25 cellular contexts compared by ENCODE assay signal in genomic region chr4:76293705-76294274, GRCh38. TPM values are rescaled to one million over a fixed set of nuclear protein-coding genes. Genes with fewer than 3 reads are reported as not detected.
A peak's percentile ranks its signal among the peaks of the same experiment; 100 is the strongest.
DNase-seq lines count a peak whose midpoint lies in the region; ATAC-seq and TF ChIP-seq lines count a peak whose summit lies in the region.
"Had no signal": no experiment of that assay in that cellular context is flagged by ENCODE, and none has a peak within 500 bp of the region (broad histone marks: within the 10 kb centered on the region; RNA-seq: fewer than 3 reads in every experiment).

No MANE protein-coding gene starts in this region.

- no peak overlapping the region for H3K18ac ChIP-seq in mesenchymal stem cell (ENCODE audit: low read depth in 1 of 2, low read length in 2 of 2)

- no peak overlapping the region for H2BK15ac ChIP-seq in mesenchymal stem cell (ENCODE audit: low read depth, poor library complexity, severe bottlenecking)

- no peak overlapping the region for H3K4me3 ChIP-seq in heart left ventricle
- H3K4me3 ChIP-seq in mesenchymal stem cell (ENCODE audit: insufficient read depth in 1 of 2, low read depth in 1 of 2, low read length in 2 of 2), result no peak overlapping the region
- no peak overlapping the region for H3K4me3 ChIP-seq in upper lobe of right lung
- H3K4me3 ChIP-seq: breast epithelium, coronary artery had no signal

- ATAC-seq in Right ventricle myocardium inferior (peak; percentile 76), heart left ventricle (peak; percentile 82 to 92 (median 86)), upper lobe of right lung (peak; percentile 68)
- ATAC-seq: CD8-positive, alpha-beta T cell; esophagus mucosa; HepG2; SK-N-SH treated with all-trans-retinoic acid at 6 μM for 48 hours had no signal

- no peak overlapping the region for H3K27ac Mint-ChIP-seq in activated naive CD4-positive, alpha-beta T cell treated with anti-CD3 and anti-CD28 coated beads, Interleukin-2, amount 10 ng/mL, durations not matched to agents 7 days and 5 days
- H3K27ac Mint-ChIP-seq: CD8-positive, alpha-beta T cell; type B pancreatic cell had no signal

- H3K36me3 ChIP-seq in heart left ventricle (no peaks in the 10 kb centered on the region), mesenchymal stem cell (ENCODE audit: control insufficient read depth in 1 of 2, insufficient read depth in 2 of 2, low read depth in 1 of 2, low read length in 2 of 2) (no peaks in the 10 kb centered on the region), upper lobe of right lung (no peaks in the 10 kb centered on the region)
- H3K36me3 ChIP-seq: breast epithelium, WERI-Rb-1 had no signal

- H3K14ac ChIP-seq in mesenchymal stem cell (ENCODE audit: low read length in 2 of 2), result no peak overlapping the region

- H3K23ac ChIP-seq in mesenchymal stem cell (ENCODE audit: low read length in 2 of 2), result no peak overlapping the region

- peaks cover 21% of the 10 kb centered on the region for H3K9me3 Mint-ChIP-seq in activated naive CD4-positive, alpha-beta T cell treated with anti-CD3 and anti-CD28 coated beads, Interleukin-2, amount 10 ng/mL, durations not matched to agents 7 days and 5 days

- H3K4me3 Mint-ChIP-seq in activated naive CD4-positive, alpha-beta T cell treated with anti-CD3 and anti-CD28 coated beads, Interleukin-2, amount 10 ng/mL, durations not matched to agents 7 days and 5 days, result no peak overlapping the region
- H3K4me3 Mint-ChIP-seq: CD8-positive, alpha-beta T cell; type B pancreatic cell had no signal

- DNase-seq in Right ventricle myocardium inferior (ENCODE audit: missing footprints) (no peak), cardiac septum (ENCODE audit: low spot score) (no peak), heart left ventricle (no peak), mesenchymal stem cell (no peak), upper lobe of right lung (no peak), NCI-H1417 (lab: John Stamatoyannopoulos, UW) (no peak)
- no peak for DNase-seq in activated naive CD4-positive, alpha-beta T cell treated with anti-CD3 and anti-CD28 coated beads, Interleukin-2, amount 10 ng/mL, durations not matched to agents 7 days and 5 days
- no peak for DNase-seq in activated effector memory CD4-positive, alpha-beta T cell treated with Interleukin-2 at 50 U/mL for 16 hours
- DNase-seq: activated CD8-positive, alpha-beta memory T cell treated with anti-CD3 and anti-CD28 coated beads, Interleukin-2, amount 50 U/mL, for 4 hours; CD8-positive, alpha-beta T cell; DMS153; NCI-H1092 treated with DMSO at 0.1 percent for 48 hours; NCI-H1930; NCI-H69; RPMI8226; WERI-Rb-1 had no signal

- H2BK5ac ChIP-seq in mesenchymal stem cell (ENCODE audit: low read depth, low read length, poor library complexity, severe bottlenecking), result no peak overlapping the region

- H2BK12ac ChIP-seq in mesenchymal stem cell (ENCODE audit: low read length in 2 of 2), result no peak overlapping the region

- 36 to 45% (median 42%) methylated on average over 2 of the region's 2 CpGs for WGBS in heart left ventricle, 4 donors
- WGBS in mesenchymal stem cell, result 60% methylated on average over 2 of the region's 2 CpGs

- H3K9me3 ChIP-seq in heart left ventricle, result peaks cover 0 to 29% (median 5%) of the 10 kb centered on the region in 12 donors
- H3K9me3 ChIP-seq in mesenchymal stem cell (ENCODE audit: control insufficient read depth, low read length), result peaks cover 12% of the 10 kb centered on the region
- no peaks in the 10 kb centered on the region for H3K9me3 ChIP-seq in upper lobe of right lung

- no peak overlapping the region for H3K27ac ChIP-seq in heart left ventricle
- no peak overlapping the region for H3K27ac ChIP-seq in mesenchymal stem cell (ENCODE audit: low read length, poor library complexity, severe bottlenecking)
- H3K27ac ChIP-seq in upper lobe of right lung, result peak overlapping the region; percentile 72
- H3K27ac ChIP-seq: 22Rv1, coronary artery, WERI-Rb-1 had no signal

- no peaks in the 10 kb centered on the region for H3K79me1 ChIP-seq in mesenchymal stem cell (replicated peaks; ENCODE audit: low read length, poor library complexity, severe bottlenecking)

- CTCF ChIA-PET in activated naive CD4-positive, alpha-beta T cell treated with anti-CD3 and anti-CD28 coated beads, Interleukin-2, amount 10 ng/mL, durations not matched to agents 7 days and 5 days (lab: Charles Lee), result interaction anchor here (1.4 kb wide), 1 partner anchor 85 kb away, joined by 3 read pairs; no protein-coding TSS in a partner anchor

- no peak overlapping the region for H2AFZ ChIP-seq in mesenchymal stem cell (ENCODE audit: low read depth, low read length)

- H3K27me3 ChIP-seq in heart left ventricle, result no peaks in the 10 kb centered on the region
- peaks cover 0 to 21% of the 10 kb centered on the region in 2 experiments for H3K27me3 ChIP-seq in mesenchymal stem cell (ENCODE audit: control insufficient read depth in 1 of 2, insufficient read depth in 1 of 2, low read length in 2 of 2)
- no peaks in the 10 kb centered on the region for H3K27me3 ChIP-seq in upper lobe of right lung
- H3K27me3 ChIP-seq: breast epithelium had no signal

- H2AK5ac ChIP-seq in mesenchymal stem cell (ENCODE audit: low read length, severe bottlenecking), result no peak overlapping the region

- H3K36me3 Mint-ChIP-seq in activated naive CD4-positive, alpha-beta T cell treated with anti-CD3 and anti-CD28 coated beads, Interleukin-2, amount 10 ng/mL, durations not matched to agents 7 days and 5 days, result peaks cover 8% of the 10 kb centered on the region

- no peak overlapping the region for H2BK120ac ChIP-seq in mesenchymal stem cell (ENCODE audit: low read depth, low read length)

- no peak for TF ChIP-seq CTCF in heart left ventricle (IDR thresholded peaks at IDR 0.05)
- no peak for TF ChIP-seq CTCF in upper lobe of right lung (IDR thresholded peaks at IDR 0.05)

- H3K9ac ChIP-seq in mesenchymal stem cell (ENCODE audit: low read length), result peak overlapping the region; percentile 60

- intact Hi-C loops in Right ventricle myocardium inferior (cut with DNase I) (no loop called here), cardiac septum (cut with DNase I) (no loop called here), heart left ventricle (cut with DNase I) (no loop called here), upper lobe of right lung (cut with DNase I) (no loop called here)

- H3K4me2 ChIP-seq in mesenchymal stem cell (ENCODE audit: low read length, poor library complexity, severe bottlenecking), result no peak overlapping the region

- peaks cover 24% of the 10 kb centered on the region for H3K27me3 Mint-ChIP-seq in activated naive CD4-positive, alpha-beta T cell treated with anti-CD3 and anti-CD28 coated beads, Interleukin-2, amount 10 ng/mL, durations not matched to agents 7 days and 5 days
- H3K27me3 Mint-ChIP-seq: type B pancreatic cell had no signal

- H4K91ac ChIP-seq in mesenchymal stem cell (ENCODE audit: low read length), result no peak overlapping the region

- H4K8ac ChIP-seq in mesenchymal stem cell (ENCODE audit: low read length), result no peak overlapping the region

- H3K4ac ChIP-seq in mesenchymal stem cell (ENCODE audit: low read depth in 1 of 2, low read length in 2 of 2), result no peak overlapping the region

- H3K4me1 Mint-ChIP-seq in activated naive CD4-positive, alpha-beta T cell treated with anti-CD3 and anti-CD28 coated beads, Interleukin-2, amount 10 ng/mL, durations not matched to agents 7 days and 5 days, result no peaks in the 10 kb centered on the region

- TF ChIP-seq POLR2A in heart left ventricle (IDR thresholded peaks at IDR 0.05), result no peak

- H3K4me1 ChIP-seq in heart left ventricle, result peaks cover 0 to 12% (median 0%) of the 10 kb centered on the region in 12 donors
- no peaks in the 10 kb centered on the region for H3K4me1 ChIP-seq in mesenchymal stem cell (ENCODE audit: control insufficient read depth, insufficient read depth, low read depth, low read length)
- no peaks in the 10 kb centered on the region for H3K4me1 ChIP-seq in upper lobe of right lung
- H3K4me1 ChIP-seq: breast epithelium had no signal

RNA-seq across cellular contexts. Expression of gene STBD1, which starts 12.7 kb away (rescaled TPM):
- total RNA-seq in Right ventricle myocardium inferior (29.4 TPM), cardiac septum (37.6 TPM), heart left ventricle (10 to 100 TPM; 16.8 to 48.6 (median 25.5) TPM), upper lobe of right lung (9.4 TPM)
- 10 to 100 TPM; 35.0 to 50.8 TPM for polyA plus RNA-seq in heart left ventricle
- 3.6 TPM for polyA plus RNA-seq in mesenchymal stem cell (2013, experiment 1 of 2)
- polyA plus RNA-seq in mesenchymal stem cell (2013, experiment 2 of 2), result 3.3 TPM
- total RNA-seq: CD8-positive, alpha-beta T cell had no signal
- polyA plus RNA-seq: neural cell had no signal

RNA-seq across cellular contexts. Expression of gene FAM47E, which starts 42.3 kb away (rescaled TPM):
- total RNA-seq in Right ventricle myocardium inferior (2.4 TPM), cardiac septum (2.9 TPM), heart left ventricle (1 to 10 TPM in 8 of 9 donors, under 1 TPM in 1; 0.48 to 4.9 (median 2.5) TPM), upper lobe of right lung (3.6 TPM)
- 1 to 10 TPM in 1 of 2 donors, under 1 TPM in 1; 0.36 to 3.2 TPM for polyA plus RNA-seq in heart left ventricle
- polyA plus RNA-seq in mesenchymal stem cell (2013, experiment 1 of 2), result 0.03 TPM
- 0.27 TPM for polyA plus RNA-seq in mesenchymal stem cell (2013, experiment 2 of 2)
- total RNA-seq: T-helper 2 cell treated with Interferon-gamma antibody and Interleukin-4, amounts not matched to agents 100 ng/mL and 5 ng/mL, for 36 hours had no signal
